Comparison of ENCODE assay signal across 1 cellular context in genomic region chr3:149523899-149524298, GRCh38.
A peak's percentile ranks its signal among the peaks of the same experiment; 100 is the strongest.
TF ChIP-seq lines count a peak whose summit lies in the region.

No MANE protein-coding gene starts in this region.

TF ChIP-seq in HepG2, 621 proteins besides CTCF, POLR2A, EP300 and RAD21:
- TF ChIP-seq ZBTB33 (CRISPR knock-in tag; IDR thresholded peaks at IDR 0.05), result 0 out of 2 replicates have a peak, but pooled peaks have one; percentile 15
- no peak for TF ChIP-seq ZBTB49 (CRISPR knock-in tag; IDR thresholded peaks at IDR 0.05; ENCODE audit: borderline replicate concordance)
- TF ChIP-seq HIVEP1 (CRISPR knock-in tag; IDR thresholded peaks at IDR 0.05), result no peak
- no peak for TF ChIP-seq ZNF704 (CRISPR knock-in tag; IDR thresholded peaks at IDR 0.05; ENCODE audit: borderline replicate concordance)
- no peak for TF ChIP-seq TRIM22 (IDR thresholded peaks at IDR 0.05)
- TF ChIP-seq NR2F6 (IDR thresholded peaks at IDR 0.05), result no peak
- TF ChIP-seq NR2F6 (CRISPR knock-in tag; IDR thresholded peaks at IDR 0.05), result no peak
- TF ChIP-seq ZNF549 (CRISPR knock-in tag; IDR thresholded peaks at IDR 0.05), result no peak
- no peak for TF ChIP-seq HOXA9 (CRISPR knock-in tag; IDR thresholded peaks at IDR 0.05; ENCODE audit: borderline replicate concordance)
TF ChIP-seq in HepG2: peak in this region for 1.
